19 cellular contexts compared by ENCODE assay signal in genomic region chr2:62209427-62209991, GRCh38. TPM values are rescaled to one million over a fixed set of nuclear protein-coding genes. Genes with fewer than 3 reads are reported as not detected.
A peak's percentile ranks its signal among the peaks of the same experiment; 100 is the strongest.
DNase-seq lines count a peak whose midpoint lies in the region; ATAC-seq and TF ChIP-seq lines count a peak whose summit lies in the region.
"Had no signal": no experiment of that assay in that cellular context is flagged by ENCODE, and none has a peak within 500 bp of the region (broad histone marks: within the 10 kb centered on the region; RNA-seq: fewer than 3 reads in every experiment).

No MANE protein-coding gene starts in this region.

- peaks cover 0 to 3% of the 10 kb centered on the region in 2 donors for H3K9me3 ChIP-seq in right atrium auricular region
- peaks cover 3% of the 10 kb centered on the region for H3K9me3 ChIP-seq in lower lobe of right lung
- H3K9me3 ChIP-seq in MG63 = no peaks in the 10 kb centered on the region

- peak overlapping the region; percentile 82 for H3K27ac Mint-ChIP-seq in activated CD8-positive, alpha-beta T cell treated with anti-CD3 and anti-CD28 coated beads for 36 hours
- H3K27ac Mint-ChIP-seq: activated CD4-positive, alpha-beta T cell treated with anti-CD3 and anti-CD28 coated beads, Interleukin-2, amount 10 ng/mL, durations not matched to agents 7 days and 5 days; memory B cell; nephron progenitor cell had no signal

- intact Hi-C loops in left ventricle myocardium superior (cut with micrococcal nuclease) = no loop called here
- intact Hi-C loops in activated CD8-positive, alpha-beta T cell treated with anti-CD3 and anti-CD28 coated beads for 36 hours (cut with micrococcal nuclease) = no loop called here
- intact Hi-C loops in lower lobe of right lung (cut with DNase I) = no loop called here

- DNase-seq in left ventricle myocardium superior (no peak), right atrium auricular region (ENCODE audit: low spot score) (no peak), lower lobe of right lung (no peak), MG63 (no peak), NCI-H526 treated with DMSO at 0.1 percent for 48 hours (lab: John Stamatoyannopoulos, UW) (no peak)
- no peak for DNase-seq in activated CD8-positive, alpha-beta T cell treated with anti-CD3 and anti-CD28 coated beads for 36 hours
- DNase-seq: activated CD4-positive, alpha-beta T cell treated with anti-CD3 and anti-CD28 coated beads, Interleukin-2, amount 10 ng/mL, durations not matched to agents 7 days and 5 days; COR-L47; EL; foreskin fibroblast; NCI-H2107; NCI-H524 treated with DMSO at 0.1 percent for 48 hours; nephron progenitor cell; stimulated activated CD4-positive, alpha-beta T cell treated with anti-CD3 and anti-CD28 coated beads, Interleukin-2, amount 100 ng/mL, for 48 hours had no signal

- no peak overlapping the region for H3K4me3 Mint-ChIP-seq in activated CD8-positive, alpha-beta T cell treated with anti-CD3 and anti-CD28 coated beads for 36 hours
- H3K4me3 Mint-ChIP-seq: activated CD4-positive, alpha-beta T cell treated with anti-CD3 and anti-CD28 coated beads, Interleukin-2, amount 10 ng/mL, durations not matched to agents 7 days and 5 days; memory B cell; nephron progenitor cell had no signal

- POLR2A ChIA-PET in activated CD8-positive, alpha-beta T cell treated with anti-CD3 and anti-CD28 coated beads for 36 hours (lab: Charles Lee) = interaction anchor here (1.0 to 4.9 kb wide), 11 partner anchors 9 to 170 kb away, joined by 3 to 37 read pairs (median 4); no protein-coding TSS in a partner anchor

- H3K4me3 ChIP-seq in right atrium auricular region (no peak overlapping the region), lower lobe of right lung (no peak overlapping the region), MG63 (no peak overlapping the region)
- H3K4me3 ChIP-seq: hepatocyte, skin epidermis had no signal

- no peak overlapping the region for H3K27ac ChIP-seq in right atrium auricular region
- H3K27ac ChIP-seq in lower lobe of right lung = no peak overlapping the region
- H3K27ac ChIP-seq: epithelial cell of prostate, hepatocyte had no signal

- H3K4me1 Mint-ChIP-seq in activated CD8-positive, alpha-beta T cell treated with anti-CD3 and anti-CD28 coated beads for 36 hours (ENCODE audit: low read depth) = peaks cover 95% of the 10 kb centered on the region

- H3K4me1 ChIP-seq in right atrium auricular region (peaks cover 0 to 59% of the 10 kb centered on the region in 2 donors), lower lobe of right lung (peaks cover 50% of the 10 kb centered on the region)

- no peak for TF ChIP-seq CTCF in right atrium auricular region (IDR thresholded peaks at IDR 0.05)
- TF ChIP-seq CTCF in activated CD8-positive, alpha-beta T cell treated with anti-CD3 and anti-CD28 coated beads for 36 hours (IDR thresholded peaks at IDR 0.05) = no peak
- no peak for TF ChIP-seq CTCF in lower lobe of right lung (IDR thresholded peaks at IDR 0.05)

- CTCF ChIA-PET in activated CD8-positive, alpha-beta T cell treated with anti-CD3 and anti-CD28 coated beads for 36 hours (lab: Charles Lee) = interaction anchor here (3.0 kb wide), 1 partner anchor 9 kb away, joined by 12 read pairs; no protein-coding TSS in a partner anchor

- H3K9me3 Mint-ChIP-seq in activated CD8-positive, alpha-beta T cell treated with anti-CD3 and anti-CD28 coated beads for 36 hours = peaks cover 16% of the 10 kb centered on the region

- H3K36me3 ChIP-seq in right atrium auricular region (no peaks in the 10 kb centered on the region), lower lobe of right lung (no peaks in the 10 kb centered on the region), MG63 (no peaks in the 10 kb centered on the region)

- H3K27me3 Mint-ChIP-seq in activated CD8-positive, alpha-beta T cell treated with anti-CD3 and anti-CD28 coated beads for 36 hours = no peaks in the 10 kb centered on the region
- H3K27me3 Mint-ChIP-seq: activated CD4-positive, alpha-beta T cell treated with anti-CD3 and anti-CD28 coated beads, Interleukin-2, amount 10 ng/mL, durations not matched to agents 7 days and 5 days; memory B cell had no signal

- ATAC-seq in left ventricle myocardium superior (peak; percentile 6), lower lobe of right lung (peak; percentile 56 to 57), HG03354 (IDR thresholded peaks at IDR 0.05; ENCODE audit: poor library complexity, severe bottlenecking, unreplicated experiment) (no peak)
- ATAC-seq in activated CD8-positive, alpha-beta T cell treated with anti-CD3 and anti-CD28 coated beads for 36 hours = peak; percentile 15

- H3K36me3 Mint-ChIP-seq in activated CD8-positive, alpha-beta T cell treated with anti-CD3 and anti-CD28 coated beads for 36 hours (ENCODE audit: low read depth) = peaks cover 72% of the 10 kb centered on the region

- H3K27me3 ChIP-seq in right atrium auricular region (no peaks in the 10 kb centered on the region), lower lobe of right lung (ENCODE audit: low read depth) (no peaks in the 10 kb centered on the region), MG63 (no peaks in the 10 kb centered on the region)
- H3K27me3 ChIP-seq: hepatocyte had no signal

RNA-seq across cellular contexts. Expression of gene B3GNT2, which starts 13.6 kb away (rescaled TPM):
- total RNA-seq in left ventricle myocardium superior = 15.1 TPM
- 10 to 100 TPM; 17.7 to 31.1 TPM for total RNA-seq in right atrium auricular region
- total RNA-seq in activated CD8-positive, alpha-beta T cell treated with anti-CD3 and anti-CD28 coated beads for 36 hours = 10 to 100 TPM; 44.3 to 45.5 TPM
- total RNA-seq in lower lobe of right lung = 38.0 TPM
- 8.8 and 13.2 TPM in 2 replicates for total RNA-seq in MG63 (2014; rRNA removed; shearing (Covaris generic); ENCODE audit: low replicate concordance)
